ENCODE assay signal across 21 cellular contexts in genomic region chr9:91839926-91840464, GRCh38.
DNase-seq lines count a peak whose midpoint lies in the region; ATAC-seq and TF ChIP-seq lines count a peak whose summit lies in the region.
"Had no signal": no experiment of that assay in that cellular context is flagged by ENCODE, and none has a peak within 500 bp of the region (broad histone marks: within the 10 kb centered on the region; RNA-seq: fewer than 3 reads in every experiment).

No MANE protein-coding gene starts in this region.

- H3K27me3 ChIP-seq in MM.1S (replicated peaks; ENCODE audit: insufficient read depth, low read length), result no peaks in the 10 kb centered on the region
- H3K27me3 ChIP-seq in stomach smooth muscle (ENCODE audit: control insufficient read depth in 1 of 2, insufficient read depth in 2 of 2, low read length in 2 of 2), result no peaks in the 10 kb centered on the region
- H3K27me3 ChIP-seq in thyroid gland, result no peaks in the 10 kb centered on the region
- H3K27me3 ChIP-seq: upper lobe of left lung had no signal

- H2AFZ ChIP-seq in MM.1S (ENCODE audit: low read length), result peak overlapping the region; percentile 83

- H3K9me2 ChIP-seq in MM.1S (replicated peaks; ENCODE audit: insufficient read depth, low read length), result no peaks in the 10 kb centered on the region

- no peaks in the 10 kb centered on the region for H3F3A ChIP-seq in MM.1S (ENCODE audit: insufficient read depth, low read length)

- intact Hi-C loops in thyroid gland (cut with DNase I), result loop anchor here (10.0 kb wide), 1 partner anchor 105 kb away; no protein-coding TSS in a partner anchor

- no peaks in the 10 kb centered on the region for H4K20me1 ChIP-seq in MM.1S (ENCODE audit: insufficient read depth, low read length)

- no peak for TF ChIP-seq POLR2A in thyroid gland (IDR thresholded peaks at IDR 0.05)

- H3K36me3 ChIP-seq in MM.1S (replicated peaks; ENCODE audit: insufficient read depth, low read length) (no peaks in the 10 kb centered on the region), stomach smooth muscle (ENCODE audit: control insufficient read depth in 2 of 2, insufficient read depth in 2 of 2, low read length in 2 of 2) (no peaks in the 10 kb centered on the region), thyroid gland (no peaks in the 10 kb centered on the region)
- H3K36me3 ChIP-seq: SJCRH30, upper lobe of left lung had no signal

- H3K9me3 Mint-ChIP-seq in activated naive CD8-positive, alpha-beta T cell treated with anti-CD3 and anti-CD28 coated beads for 36 hours, result no peaks in the 10 kb centered on the region
- no peaks in the 10 kb centered on the region for H3K9me3 Mint-ChIP-seq in activated naive CD8-positive, alpha-beta T cell treated with anti-CD3 and anti-CD28 coated beads, Interleukin-2, amount 50 U/mL, for 24 hours
- H3K9me3 Mint-ChIP-seq in memory B cell, result no peaks in the 10 kb centered on the region
- H3K9me3 Mint-ChIP-seq: CD4-positive, alpha-beta memory T cell; effector memory CD8-positive, alpha-beta T cell; naive thymus-derived CD8-positive, alpha-beta T cell; WTC11 had no signal

- no peaks in the 10 kb centered on the region for H3K36me3 Mint-ChIP-seq in activated naive CD8-positive, alpha-beta T cell treated with anti-CD3 and anti-CD28 coated beads for 36 hours
- H3K36me3 Mint-ChIP-seq in activated naive CD8-positive, alpha-beta T cell treated with anti-CD3 and anti-CD28 coated beads, Interleukin-2, amount 50 U/mL, for 24 hours (ENCODE audit: low read depth), result no peaks in the 10 kb centered on the region
- H3K36me3 Mint-ChIP-seq in memory B cell, result no peaks in the 10 kb centered on the region
- H3K36me3 Mint-ChIP-seq: CD4-positive, alpha-beta memory T cell; naive thymus-derived CD8-positive, alpha-beta T cell; WTC11 had no signal

- DNase-seq in activated naive CD8-positive, alpha-beta T cell treated with anti-CD3 and anti-CD28 coated beads for 36 hours, result no peak
- no peak for DNase-seq in activated naive CD8-positive, alpha-beta T cell treated with anti-CD3 and anti-CD28 coated beads, Interleukin-2, amount 50 U/mL, for 24 hours
- DNase-seq in MM.1S (peak; percentile 54), memory B cell (ENCODE audit: low spot score in 2 of 2) (no peak), thyroid gland (no peak), retina (no peak)
- DNase-seq: caudate nucleus; CD4-positive, alpha-beta memory T cell; DMS53; effector memory CD8-positive, alpha-beta T cell; Kasumi-1; naive thymus-derived CD8-positive, alpha-beta T cell; NCI-H1105; NCI-H524; SJCRH30; T-helper 2 cell; upper lobe of left lung had no signal

- H3K4me3 ChIP-seq in MM.1S (ENCODE audit: low read length), result peak overlapping the region; percentile 66
- H3K4me3 ChIP-seq in stomach smooth muscle (ENCODE audit: low read length in 2 of 2), result peak overlapping the region in 1 of 2 donors; percentile 70
- H3K4me3 ChIP-seq in thyroid gland (replicated peaks in 1 of 3), result no peak overlapping the region
- H3K4me3 ChIP-seq: lung, SJCRH30, upper lobe of left lung had no signal

- H3K4me2 ChIP-seq in MM.1S (ENCODE audit: low read depth, low read length), result peak overlapping the region; percentile 89

- H3K4me3 Mint-ChIP-seq in activated naive CD8-positive, alpha-beta T cell treated with anti-CD3 and anti-CD28 coated beads for 36 hours, result peak overlapping the region; percentile 25
- H3K4me3 Mint-ChIP-seq in activated naive CD8-positive, alpha-beta T cell treated with anti-CD3 and anti-CD28 coated beads, Interleukin-2, amount 50 U/mL, for 24 hours, result no peak overlapping the region
- peak overlapping the region; percentile 39 for H3K4me3 Mint-ChIP-seq in memory B cell
- H3K4me3 Mint-ChIP-seq: naive thymus-derived CD8-positive, alpha-beta T cell; WTC11 had no signal

- H3K4me1 ChIP-seq in MM.1S (ENCODE audit: low read length), result peaks cover 13% of the 10 kb centered on the region
- peaks cover 91% of the 10 kb centered on the region for H3K4me1 ChIP-seq in stomach smooth muscle (ENCODE audit: control insufficient read depth, insufficient read depth, low read length)
- peaks cover 33 to 45% of the 10 kb centered on the region in 2 donors for H3K4me1 ChIP-seq in thyroid gland
- H3K4me1 ChIP-seq: SJCRH30 had no signal

- H3K27me3 Mint-ChIP-seq in activated naive CD8-positive, alpha-beta T cell treated with anti-CD3 and anti-CD28 coated beads for 36 hours, result peaks cover 44% of the 10 kb centered on the region
- H3K27me3 Mint-ChIP-seq in activated naive CD8-positive, alpha-beta T cell treated with anti-CD3 and anti-CD28 coated beads, Interleukin-2, amount 50 U/mL, for 24 hours, result peaks cover 16% of the 10 kb centered on the region
- H3K27me3 Mint-ChIP-seq in memory B cell, result peaks cover 11% of the 10 kb centered on the region

- TF ChIP-seq CTCF in MM.1S (IDR thresholded peaks at IDR 0.05; ENCODE audit: low read length), result no peak
- TF ChIP-seq CTCF in thyroid gland (IDR thresholded peaks at IDR 0.05), result no peak

- H3K9me3 ChIP-seq in MM.1S (replicated peaks; ENCODE audit: insufficient read depth, low read length) (no peaks in the 10 kb centered on the region), stomach smooth muscle (ENCODE audit: control insufficient read depth in 2 of 2, low read length in 2 of 2) (no peaks in the 10 kb centered on the region), thyroid gland (no peaks in the 10 kb centered on the region)
- H3K9me3 ChIP-seq: SJCRH30, upper lobe of left lung had no signal

- no peak for ATAC-seq in activated naive CD8-positive, alpha-beta T cell treated with anti-CD3 and anti-CD28 coated beads, Interleukin-2, amount 50 U/mL, for 24 hours
- ATAC-seq in memory B cell (ENCODE audit: low read depth) (peak; percentile 24), HG03442 (IDR thresholded peaks at IDR 0.05; ENCODE audit: unreplicated experiment) (no peak)
- ATAC-seq: effector memory CD8-positive, alpha-beta T cell; naive thymus-derived CD8-positive, alpha-beta T cell; WTC11 had no signal

- no peak overlapping the region for H3K27ac Mint-ChIP-seq in activated naive CD8-positive, alpha-beta T cell treated with anti-CD3 and anti-CD28 coated beads for 36 hours
- H3K27ac Mint-ChIP-seq in activated naive CD8-positive, alpha-beta T cell treated with anti-CD3 and anti-CD28 coated beads, Interleukin-2, amount 50 U/mL, for 24 hours, result no peak overlapping the region
- no peak overlapping the region for H3K27ac Mint-ChIP-seq in memory B cell
- H3K27ac Mint-ChIP-seq: naive thymus-derived CD8-positive, alpha-beta T cell; WTC11 had no signal

- H3K27ac ChIP-seq in MM.1S (ENCODE audit: low read length) (peak overlapping the region; percentile 24; the same call in 1 of the 2 replicates), stomach smooth muscle (ENCODE audit: low read length) (peak overlapping the region; percentile 84), thyroid gland (no peak overlapping the region)
- H3K27ac ChIP-seq: SJCRH30, upper lobe of left lung had no signal

- H3K9ac ChIP-seq in MM.1S (ENCODE audit: low read length) (peak overlapping the region; percentile 62; the same call in 1 of the 2 replicates), stomach smooth muscle (ENCODE audit: low read length in 2 of 2) (peak overlapping the region in 1 of 2 donors; percentile 21)

- WGBS in thyroid gland, 2 donors, result 86 to 87% methylated on average over 14 of the region's 14 CpGs

- H3K79me2 ChIP-seq in MM.1S (ENCODE audit: low read length), result peaks cover 31% of the 10 kb centered on the region

- peaks cover 7% of the 10 kb centered on the region for H3K4me1 Mint-ChIP-seq in activated naive CD8-positive, alpha-beta T cell treated with anti-CD3 and anti-CD28 coated beads for 36 hours
- H3K4me1 Mint-ChIP-seq in activated naive CD8-positive, alpha-beta T cell treated with anti-CD3 and anti-CD28 coated beads, Interleukin-2, amount 50 U/mL, for 24 hours, result no peaks in the 10 kb centered on the region
- H3K4me1 Mint-ChIP-seq in memory B cell, result peaks cover 9% of the 10 kb centered on the region

Comparison
In these comparisons a context has a peak if more than half of its experiments do, and no peak if none do; other contexts are left out.
1. H3K27ac ChIP-seq: peak in MM.1S (single experiment) and stomach smooth muscle (single experiment); none in thyroid gland (0 of 3).